In the genomic region with DNA sequence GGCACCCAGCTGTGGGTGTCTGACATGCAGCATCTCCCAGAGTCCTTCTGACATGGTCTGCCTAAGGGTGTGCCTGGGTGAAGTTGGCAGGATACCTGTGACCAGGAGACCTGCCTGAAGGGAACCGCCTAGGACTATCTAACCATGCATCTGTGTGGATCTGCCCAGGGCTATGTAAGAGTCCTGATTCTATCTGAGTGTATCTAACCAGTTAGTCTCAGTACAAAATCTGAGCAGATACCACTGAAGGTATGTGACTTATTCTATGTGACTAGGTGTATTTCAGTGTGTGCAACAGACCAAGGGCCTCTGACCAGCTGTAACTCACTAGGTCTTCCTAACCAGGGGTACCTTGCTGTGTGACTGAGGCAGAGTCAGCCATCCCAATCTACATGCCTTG, we compare ENCODE assay signal across 28 cellular contexts.
"Had no signal": no experiment of that assay in that cellular context is flagged by ENCODE, and none has a peak within 500 bp of the region (broad histone marks: within the 10 kb centered on the region; RNA-seq: fewer than 3 reads in every experiment).

No MANE protein-coding gene starts in this region.

- ATAC-seq: activated CD4-positive, alpha-beta T cell treated with anti-CD3 and anti-CD28 coated beads for 36 hours; activated CD4-positive, CD25-positive, alpha-beta regulatory T cell treated with anti-CD3 and anti-CD28 coated beads, Interleukin-2, amount 50 U/mL, for 24 hours; activated CD8-positive, alpha-beta memory T cell treated with anti-CD3 and anti-CD28 coated beads, Interleukin-2, amount 10 ng/mL, durations not matched to agents 7 days and 5 days; activated CD8-positive, alpha-beta T cell treated with anti-CD3 and anti-CD28 coated beads, Interleukin-2, amount 10 ng/mL, durations not matched to agents 7 days and 5 days; activated naive CD8-positive, alpha-beta T cell treated with anti-CD3 and anti-CD28 coated beads, Interleukin-2, amount 50 U/mL, for 24 hours; body of pancreas; gastroesophageal sphincter had no signal

- H3K27me3 ChIP-seq: adrenal gland, body of pancreas, colonic mucosa had no signal

- H3K4me1 ChIP-seq: adrenal gland, body of pancreas, colonic mucosa, esophagus squamous epithelium, gastroesophageal sphincter had no signal

- DNase-seq: activated B cell treated with CpG ODN at 0.5 μM for 24 hours; activated CD4-positive, alpha-beta memory T cell treated with anti-CD3 and anti-CD28 coated beads for 36 hours; activated CD4-positive, alpha-beta T cell treated with anti-CD3 and anti-CD28 coated beads for 36 hours; activated CD4-positive, alpha-beta T cell treated with anti-CD3 and anti-CD28 coated beads, Interleukin-2, amount 10 ng/mL, durations not matched to agents 24 days and 14 days; activated CD8-positive, alpha-beta memory T cell treated with anti-CD3 and anti-CD28 coated beads, Interleukin-2, amount 10 ng/mL, durations not matched to agents 7 days and 5 days; activated CD8-positive, alpha-beta memory T cell treated with anti-CD3 and anti-CD28 coated beads, Interleukin-2, amount 50 U/mL, for 4 hours; activated CD8-positive, alpha-beta T cell treated with anti-CD3 and anti-CD28 coated beads, Interleukin-2, amount 10 ng/mL, durations not matched to agents 7 days and 5 days; activated effector memory CD4-positive, alpha-beta T cell treated with anti-CD3 and anti-CD28 coated beads, Interleukin-2, amount 50 U/mL, for 16 hours; activated naive CD4-positive, alpha-beta T cell treated with anti-CD3 and anti-CD28 coated beads for 36 hours; activated naive CD8-positive, alpha-beta T cell treated with anti-CD3 and anti-CD28 coated beads for 36 hours; activated naive CD8-positive, alpha-beta T cell treated with anti-CD3 and anti-CD28 coated beads, Interleukin-2, amount 50 U/mL, for 24 hours; activated T-cell treated with anti-CD3 and anti-CD28 coated beads, Interleukin-2, amount 50 U/mL, for 1 hour; activated T-cell treated with anti-CD3 and anti-CD28 coated beads, Interleukin-2, amount 50 U/mL, for 48 hours; adrenal gland; amygdala; body of pancreas; central memory CD4-positive, alpha-beta T cell; cerebellar nuclear complex; colonic mucosa; effector CD8-positive, alpha-beta T cell; esophagus squamous epithelium; foreskin melanocyte; head of caudate nucleus; T-helper 9 cell; WERI-Rb-1 had no signal

- H3K36me3 ChIP-seq: adrenal gland, colonic mucosa, esophagus squamous epithelium, gastroesophageal sphincter, WERI-Rb-1 had no signal

- H3K4me3 ChIP-seq: adrenal gland, body of pancreas, colonic mucosa, esophagus squamous epithelium, gastroesophageal sphincter had no signal

- H3K27ac ChIP-seq: adrenal gland, body of pancreas, colonic mucosa, epithelial cell of prostate, esophagus squamous epithelium, gastroesophageal sphincter, WERI-Rb-1 had no signal

- H3K9me3 ChIP-seq: adrenal gland, body of pancreas, colonic mucosa, esophagus squamous epithelium, gastroesophageal sphincter had no signal
